ENCODE assay signal across 14 cellular contexts in the genomic region with DNA sequence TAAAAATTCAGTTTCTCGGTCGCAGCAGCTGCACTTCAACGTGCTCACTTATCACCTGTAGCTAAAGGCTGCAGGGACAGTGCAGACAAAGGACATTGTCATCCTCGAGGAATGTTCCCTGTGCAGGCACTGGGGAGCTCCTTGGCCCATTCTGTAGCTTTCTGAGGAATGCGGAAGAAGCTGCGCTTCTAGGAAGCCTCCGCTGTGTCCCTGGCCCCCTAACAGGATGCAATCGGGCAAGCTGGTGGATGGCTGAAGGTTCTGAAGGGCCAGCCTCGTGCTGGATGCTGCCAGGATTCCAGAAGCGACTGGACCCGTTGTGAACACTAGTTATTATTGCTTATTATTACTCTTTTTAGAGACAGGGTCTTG. TPM values are rescaled to one million over a fixed set of nuclear protein-coding genes. Genes with fewer than 3 reads are reported as not detected.
DNase-seq lines count a peak whose midpoint lies in the region; ATAC-seq and TF ChIP-seq lines count a peak whose summit lies in the region.
"Had no signal": no experiment of that assay in that cellular context is flagged by ENCODE, and none has a peak within 500 bp of the region (broad histone marks: within the 10 kb centered on the region; RNA-seq: fewer than 3 reads in every experiment).

No MANE protein-coding gene starts in this region.

- H3K4me1 ChIP-seq in CD8-positive, alpha-beta memory T cell (ENCODE audit: insufficient read depth, low read length): peaks cover 9% of the 10 kb centered on the region
- H3K4me1 ChIP-seq in neuronal stem cell (ENCODE audit: control insufficient read depth in 2 of 2, insufficient read depth in 1 of 2, low read depth in 1 of 2, low read length in 2 of 2): peaks cover 0 to 21% of the 10 kb centered on the region in 2 donors
- H3K4me1 ChIP-seq in lower lobe of right lung: peaks cover 14% of the 10 kb centered on the region

- no peak overlapping the region for H3K18ac ChIP-seq in neuronal stem cell (ENCODE audit: low read length)

- CTCF ChIA-PET in CD8-positive, alpha-beta memory T cell (lab: Charles Lee): interaction anchor here (1.8 kb wide), 1 partner anchor 18 kb away, joined by 6 read pairs; a partner anchor contains a TSS
- CTCF ChIA-PET in T-cell (lab: Charles Lee): no interaction called here

- peak overlapping the region in 4 of 8 donors; percentile 7 to 91 (median 56) for H3K27ac Mint-ChIP-seq in CD8-positive, alpha-beta memory T cell
- no peak overlapping the region for H3K27ac Mint-ChIP-seq in T-cell
- H3K27ac Mint-ChIP-seq: activated CD8-positive, alpha-beta T cell treated with anti-CD3 and anti-CD28 coated beads for 36 hours; activated T-cell treated with anti-CD3 and anti-CD28 coated beads, Interleukin-2, amount 50 U/mL, for 24 hours had no signal

- H3K23ac ChIP-seq in neuronal stem cell (ENCODE audit: low read depth, low read length, poor library complexity): no peak overlapping the region

- H2AFZ ChIP-seq in neuronal stem cell (ENCODE audit: low read length): no peak overlapping the region

- H3K9ac ChIP-seq in neuronal stem cell (ENCODE audit: low read depth, low read length, poor library complexity): no peak overlapping the region

- no peaks in the 10 kb centered on the region for H3K9me3 ChIP-seq in CD8-positive, alpha-beta memory T cell (ENCODE audit: low read length)
- H3K9me3 ChIP-seq in neuronal stem cell (replicated peaks in 1 of 2; ENCODE audit: control insufficient read depth in 2 of 2, insufficient read depth in 1 of 2, low read depth in 1 of 2, low read length in 2 of 2): peaks cover 0 to 7% of the 10 kb centered on the region in 2 donors
- no peaks in the 10 kb centered on the region for H3K9me3 ChIP-seq in lower lobe of right lung

- no peaks in the 10 kb centered on the region for H3K27me3 ChIP-seq in CD8-positive, alpha-beta memory T cell (ENCODE audit: insufficient read depth, low read length, poor library complexity, severe bottlenecking)
- H3K27me3 ChIP-seq in neuronal stem cell (ENCODE audit: control insufficient read depth in 3 of 3, insufficient read depth in 3 of 3, low read depth in 1 of 3, low read length in 3 of 3) (peaks cover 0 to 7% (median 0%) of the 10 kb centered on the region in 3 experiments), lower lobe of right lung (ENCODE audit: low read depth) (peaks cover 9% of the 10 kb centered on the region)

- H3K27ac ChIP-seq in CD8-positive, alpha-beta memory T cell (ENCODE audit: low read depth, low read length): no peak overlapping the region
- H3K27ac ChIP-seq in epithelial cell of prostate (peak overlapping the region; percentile 21), neuronal stem cell (replicated peaks; ENCODE audit: low read length) (peak overlapping the region; percentile 4), lower lobe of right lung (no peak overlapping the region)

- no peak overlapping the region for H2BK12ac ChIP-seq in neuronal stem cell (ENCODE audit: low read length)

- no peaks in the 10 kb centered on the region for H3K9me3 Mint-ChIP-seq in CD8-positive, alpha-beta memory T cell
- no peaks in the 10 kb centered on the region for H3K9me3 Mint-ChIP-seq in T-cell
- H3K9me3 Mint-ChIP-seq: activated CD8-positive, alpha-beta T cell treated with anti-CD3 and anti-CD28 coated beads for 36 hours; activated T-cell treated with anti-CD3 and anti-CD28 coated beads, Interleukin-2, amount 50 U/mL, for 24 hours had no signal

- no peaks in the 10 kb centered on the region for H3K27me3 Mint-ChIP-seq in CD8-positive, alpha-beta memory T cell
- H3K27me3 Mint-ChIP-seq in T-cell: no peaks in the 10 kb centered on the region
- H3K27me3 Mint-ChIP-seq: activated CD8-positive, alpha-beta T cell treated with anti-CD3 and anti-CD28 coated beads for 36 hours; activated T-cell treated with anti-CD3 and anti-CD28 coated beads, Interleukin-2, amount 50 U/mL, for 24 hours had no signal

- H2AK5ac ChIP-seq in neuronal stem cell (ENCODE audit: low read depth, low read length): no peak overlapping the region

- POLR2A ChIA-PET in CD8-positive, alpha-beta memory T cell (lab: Charles Lee): interaction anchor here (2.0 kb wide), 1 partner anchor 18 kb away, joined by 5 read pairs; a partner anchor contains a TSS
- POLR2A ChIA-PET in T-cell (lab: Charles Lee): interaction anchor here in 1 of 2 donors (0.6 to 1.1 kb wide), 3 partner anchors 20 to 54 kb away, joined by 3 to 9 read pairs (median 3); no protein-coding TSS in a partner anchor

- H3K4me2 ChIP-seq in neuronal stem cell (ENCODE audit: insufficient read depth, low read length, poor library complexity, severe bottlenecking): no peak overlapping the region

- ATAC-seq in T-cell (replicated peaks in 1 of 4) (no peak), lower lobe of right lung (no peak), HG02798 (IDR thresholded peaks at IDR 0.05; ENCODE audit: poor library complexity, unreplicated experiment) (no peak), GM21367 (IDR thresholded peaks at IDR 0.05; ENCODE audit: unreplicated experiment) (no peak)
- ATAC-seq: activated CD8-positive, alpha-beta T cell treated with anti-CD3 and anti-CD28 coated beads for 36 hours had no signal

- H4K8ac ChIP-seq in neuronal stem cell (ENCODE audit: low read depth, low read length): no peak overlapping the region

- no CpG with 5 or more reads among the region's 11 CpGs for WGBS in neuronal stem cell (ENCODE audit: extremely low coverage in 2 of 2, insufficient read length in 2 of 2, insufficient replicate concordance in 1 of 2), 2 donors

- H2BK5ac ChIP-seq in neuronal stem cell (ENCODE audit: low read length): peak overlapping the region; percentile 7

- DNase-seq in CD8-positive, alpha-beta memory T cell: no peak
- DNase-seq in T-cell: no peak
- no peak for DNase-seq in epithelial cell of prostate (ENCODE audit: low read depth, low spot score)
- DNase-seq in neuronal stem cell (ENCODE audit: low spot score): no peak
- DNase-seq in lower lobe of right lung: no peak
- DNase-seq in NCI-H146 treated with DMSO at 0.1 percent for 48 hours (lab: John Stamatoyannopoulos, UW; ENCODE audit: unreplicated experiment): no peak
- DNase-seq: activated CD8-positive, alpha-beta T cell treated with anti-CD3 and anti-CD28 coated beads for 36 hours; activated naive CD4-positive, alpha-beta T cell treated with anti-CD3 and anti-CD28 coated beads, Interleukin-2, amount 50 U/mL, for 16 hours; activated T-cell treated with anti-CD3 and anti-CD28 coated beads, Interleukin-2, amount 50 U/mL, for 24 hours; DMS79 treated with DMSO at 0.1 percent for 48 hours; Karpas-422; NCI-H526 had no signal

- H2BK120ac ChIP-seq in neuronal stem cell (ENCODE audit: low read depth, low read length): no peak overlapping the region

- no peak overlapping the region for H3K14ac ChIP-seq in neuronal stem cell (ENCODE audit: low read length)

- no peaks in the 10 kb centered on the region for H3K36me3 ChIP-seq in CD8-positive, alpha-beta memory T cell (ENCODE audit: insufficient read depth, low read length)
- H3K36me3 ChIP-seq in neuronal stem cell (replicated peaks in 1 of 2; ENCODE audit: control insufficient read depth in 2 of 2, insufficient read depth in 2 of 2, low read length in 2 of 2) (peaks cover 28 to 68% of the 10 kb centered on the region in 2 donors), lower lobe of right lung (peaks cover 8% of the 10 kb centered on the region)

- intact Hi-C loops in lower lobe of right lung (cut with DNase I): no loop called here

- H4K91ac ChIP-seq in neuronal stem cell (ENCODE audit: low read depth, low read length, poor library complexity): no peak overlapping the region

- no peak overlapping the region for H3K4ac ChIP-seq in neuronal stem cell (ENCODE audit: low read length)

- H2BK15ac ChIP-seq in neuronal stem cell (ENCODE audit: low read length): no peak overlapping the region

- peak overlapping the region in 4 of 7 donors; percentile 43 to 58 (median 50) for H3K4me3 Mint-ChIP-seq in CD8-positive, alpha-beta memory T cell
- peak overlapping the region; percentile 42 to 59 (median 46) for H3K4me3 Mint-ChIP-seq in T-cell
- H3K4me3 Mint-ChIP-seq: activated CD8-positive, alpha-beta T cell treated with anti-CD3 and anti-CD28 coated beads for 36 hours; activated T-cell treated with anti-CD3 and anti-CD28 coated beads, Interleukin-2, amount 50 U/mL, for 24 hours had no signal

- peaks cover 0 to 8% (median 1%) of the 10 kb centered on the region in 3 donors for H3K36me3 Mint-ChIP-seq in CD8-positive, alpha-beta memory T cell
- H3K36me3 Mint-ChIP-seq in T-cell: peaks cover 7% of the 10 kb centered on the region

- H3K4me1 Mint-ChIP-seq in CD8-positive, alpha-beta memory T cell: peaks cover 5 to 30% (median 9%) of the 10 kb centered on the region in 3 donors
- H3K4me1 Mint-ChIP-seq in T-cell: peaks cover 11 to 22% (median 17%) of the 10 kb centered on the region in 3 donors

- TF ChIP-seq CTCF in lower lobe of right lung (IDR thresholded peaks at IDR 0.05): no peak

- H3K79me1 ChIP-seq in neuronal stem cell (ENCODE audit: low read depth, low read length): peaks cover 13% of the 10 kb centered on the region

- H3K4me3 ChIP-seq in CD8-positive, alpha-beta memory T cell (ENCODE audit: low read length): no peak overlapping the region
- H3K4me3 ChIP-seq in neuronal stem cell (ENCODE audit: low read length in 2 of 2): no peak overlapping the region
- no peak overlapping the region for H3K4me3 ChIP-seq in lower lobe of right lung

RNA-seq across cellular contexts. Expression of a gene that starts 8.1 kb away (rescaled TPM):
- total RNA-seq in CD8-positive, alpha-beta memory T cell: 1 to 10 TPM; 4.1 to 5.1 TPM
- 0.43 TPM for polyA plus RNA-seq in CD8-positive, alpha-beta memory T cell
- total RNA-seq in T-cell (10 to 100 TPM; 18.3 to 27.4 (median 24.9) TPM), lower lobe of right lung (16.6 TPM)
- 12.9 TPM for polyA plus RNA-seq in neuronal stem cell (2013, experiment 1 of 2)
- 13.2 TPM for polyA plus RNA-seq in neuronal stem cell (2013, experiment 2 of 2)

RNA-seq across cellular contexts. Expression of a gene that starts 10.8 kb away (rescaled TPM):
- 10 to 100 TPM; 47.3 to 55.7 TPM for total RNA-seq in CD8-positive, alpha-beta memory T cell
- polyA plus RNA-seq in CD8-positive, alpha-beta memory T cell: 13.3 TPM
- total RNA-seq in T-cell (10 to 100 TPM; 31.9 to 72.5 (median 65.7) TPM), lower lobe of right lung (21.0 TPM)
- polyA plus RNA-seq in neuronal stem cell (2013, experiment 1 of 2): 27.4 TPM
- polyA plus RNA-seq in neuronal stem cell (2013, experiment 2 of 2): 27.5 TPM

RNA-seq across cellular contexts. Expression of a gene that starts 17.2 kb away (rescaled TPM):
- 10 to 100 TPM; 47.9 to 51.1 TPM for total RNA-seq in CD8-positive, alpha-beta memory T cell
- polyA plus RNA-seq in CD8-positive, alpha-beta memory T cell: 34.7 TPM
- total RNA-seq in T-cell: 10 to 100 TPM; 37.3 to 51.7 (median 42.0) TPM
- 78.2 TPM for polyA plus RNA-seq in neuronal stem cell (2013, experiment 1 of 2)
- polyA plus RNA-seq in neuronal stem cell (2013, experiment 2 of 2): 78.5 TPM
- total RNA-seq in lower lobe of right lung: 32.2 TPM

RNA-seq across cellular contexts. Expression of a gene that starts 20.9 kb away (rescaled TPM):
- 100 to 1,000 TPM; 136 to 138 TPM for total RNA-seq in CD8-positive, alpha-beta memory T cell
- 227 TPM for polyA plus RNA-seq in CD8-positive, alpha-beta memory T cell
- 10 to 100 TPM; 37.6 to 87.0 (median 69.3) TPM for total RNA-seq in T-cell
- polyA plus RNA-seq in neuronal stem cell (2013, experiment 1 of 2): 60.1 TPM
- 60.9 TPM for polyA plus RNA-seq in neuronal stem cell (2013, experiment 2 of 2)
- total RNA-seq in lower lobe of right lung: 68.3 TPM

RNA-seq across cellular contexts. Expression of a gene that starts 23.4 kb away (rescaled TPM):
- 1 to 10 TPM; 5.2 to 6.0 TPM for total RNA-seq in CD8-positive, alpha-beta memory T cell
- polyA plus RNA-seq in CD8-positive, alpha-beta memory T cell: 8.3 TPM
- total RNA-seq in T-cell (10 to 100 TPM in 3 of 5 donors, 1 to 10 TPM in 2; 5.3 to 12.4 (median 11.3) TPM), lower lobe of right lung (19.5 TPM)
- polyA plus RNA-seq in neuronal stem cell (2013, experiment 1 of 2): 10.9 TPM
- 10.5 TPM for polyA plus RNA-seq in neuronal stem cell (2013, experiment 2 of 2)

Comparison
In these comparisons a context has a peak if more than half of its experiments do, and no peak if none do; other contexts are left out.
1. H3K27ac ChIP-seq: peak in epithelial cell of prostate (single experiment) and neuronal stem cell (single experiment); none in CD8-positive, alpha-beta memory T cell (single experiment) and lower lobe of right lung (single experiment).